Comparison of ENCODE assay signal across 11 cellular contexts in the genomic region with DNA sequence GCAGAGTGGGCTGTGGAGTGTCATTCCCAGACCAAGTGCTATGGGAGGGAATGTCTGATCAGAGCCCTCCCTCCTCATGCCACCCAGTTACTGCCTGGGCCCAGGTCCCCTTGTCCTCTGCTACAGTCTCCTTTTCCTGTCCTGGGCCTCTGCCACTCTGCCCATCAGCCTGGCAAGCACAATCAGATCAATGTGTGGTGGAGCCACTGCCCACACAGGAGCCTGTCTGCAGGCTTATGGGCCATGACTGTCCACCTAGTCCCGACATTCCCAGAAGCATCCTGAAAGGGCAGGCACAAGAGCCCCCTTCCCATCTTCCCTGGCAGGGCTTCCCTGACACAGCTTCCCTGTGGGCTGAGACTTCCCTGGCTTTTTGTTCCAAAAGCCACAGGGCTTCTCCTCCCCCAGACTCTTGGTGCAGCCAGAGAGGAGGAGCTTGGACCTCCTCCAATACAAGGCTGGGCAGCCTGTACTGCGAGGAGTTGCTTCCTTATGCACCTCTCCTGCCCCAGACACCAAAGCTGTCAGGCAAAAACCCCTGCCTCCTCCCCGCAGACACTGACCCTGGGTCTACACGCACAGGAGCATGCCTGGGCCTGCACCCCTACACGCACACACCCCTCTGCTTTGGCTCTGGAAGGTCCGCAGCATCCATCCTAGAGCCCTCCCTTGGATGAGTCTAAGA. TPM values are rescaled to one million over a fixed set of nuclear protein-coding genes. Genes with fewer than 3 reads are reported as not detected.
DNase-seq lines count a peak whose midpoint lies in the region; ATAC-seq, FAIRE-seq and TF ChIP-seq lines count a peak whose summit lies in the region.
"Had no signal": no experiment of that assay in that cellular context is flagged by ENCODE, and none has a peak within 500 bp of the region (broad histone marks: within the 10 kb centered on the region; RNA-seq: fewer than 3 reads in every experiment).

No MANE protein-coding gene starts in this region.

- H3K36me3 ChIP-seq in lung (ENCODE audit: control insufficient read depth in 2 of 2, insufficient read depth in 2 of 2, low read length in 2 of 2), result no peaks in the 10 kb centered on the region
- H3K36me3 ChIP-seq: gastrocnemius medialis had no signal

- H3K27me3 Mint-ChIP-seq in brain, result no peaks in the 10 kb centered on the region
- H3K27me3 Mint-ChIP-seq in naive thymus-derived CD8-positive, alpha-beta T cell, result no peaks in the 10 kb centered on the region
- H3K27me3 Mint-ChIP-seq: CD4-positive, alpha-beta T cell had no signal

- TF ChIP-seq POLR2A in H54 (IDR thresholded peaks at IDR 0.05; ENCODE audit: low read depth, low read length), result no peak

- DNase-seq in Ammon's horn (ENCODE audit: low spot score), result peak; percentile 76
- peak; percentile 68 for DNase-seq in NCI-H2029 (lab: John Stamatoyannopoulos, UW)
- peak; percentile 37 for DNase-seq in lung (ENCODE audit: low spot score)
- DNase-seq in HCEC 1CT, result no peak
- DNase-seq in CD1c-positive myeloid dendritic cell (ENCODE audit: extremely low spot score), result no peak
- no peak for DNase-seq in H54 (ENCODE audit: insufficient read length, low spot score)
- DNase-seq in naive thymus-derived CD8-positive, alpha-beta T cell, result no peak
- DNase-seq: CD4-positive, alpha-beta T cell; gastrocnemius medialis; stimulated activated CD4-positive, alpha-beta T cell treated with anti-CD3 and anti-CD28 coated beads, Interleukin-2, amount 100 ng/mL, for 48 hours had no signal

- 43 to 49% methylated on average over 6 of the region's 6 CpGs for WGBS in lung, 2 donors

- no peak overlapping the region for H3K27ac ChIP-seq in lung (ENCODE audit: low read depth in 1 of 2, low read length in 1 of 2)
- H3K27ac ChIP-seq: gastrocnemius medialis had no signal

- H3K4me3 ChIP-seq in lung, result no peak overlapping the region
- H3K4me3 ChIP-seq: gastrocnemius medialis had no signal

- H3K4me1 ChIP-seq in lung (ENCODE audit: control insufficient read depth in 2 of 2, insufficient read depth in 2 of 2, low read length in 2 of 2), result peaks cover 0 to 1% of the 10 kb centered on the region in 2 donors
- H3K4me1 ChIP-seq: gastrocnemius medialis had no signal

- H3K9me3 Mint-ChIP-seq in brain, result no peaks in the 10 kb centered on the region
- no peaks in the 10 kb centered on the region for H3K9me3 Mint-ChIP-seq in naive thymus-derived CD8-positive, alpha-beta T cell
- H3K9me3 Mint-ChIP-seq: CD4-positive, alpha-beta T cell had no signal

- H3K27me3 ChIP-seq in lung (ENCODE audit: control insufficient read depth, insufficient read depth), result no peaks in the 10 kb centered on the region
- H3K27me3 ChIP-seq: gastrocnemius medialis had no signal

- no peak for ATAC-seq in lung (ENCODE audit: insufficient read depth, low FRiP score)
- ATAC-seq in naive thymus-derived CD8-positive, alpha-beta T cell, result no peak
- ATAC-seq: gastrocnemius medialis had no signal

- H3K4me3 Mint-ChIP-seq in brain, result peak overlapping the region in 2 of 5 experiments; percentile 29 to 37
- H3K4me3 Mint-ChIP-seq in naive thymus-derived CD8-positive, alpha-beta T cell, result no peak overlapping the region
- H3K4me3 Mint-ChIP-seq: CD4-positive, alpha-beta T cell had no signal

- no peaks in the 10 kb centered on the region for H3K36me3 Mint-ChIP-seq in brain
- H3K36me3 Mint-ChIP-seq in naive thymus-derived CD8-positive, alpha-beta T cell, result no peaks in the 10 kb centered on the region

- no peak for FAIRE-seq in H54 (lab: Jason Lieb, UNC)

- peaks cover 63% of the 10 kb centered on the region for H3K4me1 Mint-ChIP-seq in brain
- no peaks in the 10 kb centered on the region for H3K4me1 Mint-ChIP-seq in naive thymus-derived CD8-positive, alpha-beta T cell

- no peaks in the 10 kb centered on the region for H3K9me3 ChIP-seq in lung (ENCODE audit: control insufficient read depth in 2 of 2, insufficient read depth in 1 of 2, low read length in 1 of 2)
- H3K9me3 ChIP-seq: gastrocnemius medialis had no signal

- TF ChIP-seq CTCF in brain (conservative IDR thresholded peaks at IDR 0.05) (no peak), lung (IDR thresholded peaks at IDR 0.05; ENCODE audit: control extremely low read depth, extremely low read depth) (no peak)

- peak overlapping the region; percentile 84 to 98 (median 97) for H3K27ac Mint-ChIP-seq in brain
- no peak overlapping the region for H3K27ac Mint-ChIP-seq in naive thymus-derived CD8-positive, alpha-beta T cell
- H3K27ac Mint-ChIP-seq: CD4-positive, alpha-beta T cell had no signal

- POLR2A ChIA-PET in naive thymus-derived CD8-positive, alpha-beta T cell (lab: Charles Lee), result no interaction called here

RNA-seq across cellular contexts. Expression of gene CNTN2, which starts 29.2 kb away (rescaled TPM):
- polyA plus RNA-seq in brain (ENCODE audit: insufficient read depth, low read depth, low replicate concordance), result 114 TPM
- under 1 TPM; 0.06 to 0.48 TPM for total RNA-seq in lung
- polyA plus RNA-seq in lung, result under 1 TPM; 0.01 to 0.08 TPM
- total RNA-seq in naive thymus-derived CD8-positive, alpha-beta T cell, result not detected
- polyA plus RNA-seq in naive thymus-derived CD8-positive, alpha-beta T cell, result not detected
- total RNA-seq: CD4-positive, alpha-beta T cell; gastrocnemius medialis had no signal

Comparison
In these comparisons a context has a peak if more than half of its experiments do, and no peak if none do; other contexts are left out.
1. DNase-seq: peak in Ammon's horn (single experiment), NCI-H2029 (single experiment) and lung (single experiment); none in HCEC 1CT (single experiment), CD1c-positive myeloid dendritic cell (single experiment), H54 (single experiment) and naive thymus-derived CD8-positive, alpha-beta T cell (0 of 10).
2. H3K27ac Mint-ChIP-seq: peak in brain (5 of 5); none in naive thymus-derived CD8-positive, alpha-beta T cell (0 of 10).
3. RNA of gene CNTN2, which starts 29.2 kb away (polyA plus RNA-seq): 114 TPM in brain (single experiment); 0.01 to 0.08 TPM in lung and not detected in naive thymus-derived CD8-positive, alpha-beta T cell; every median in the first group is over 100 times any median in the second.